9 cellular contexts compared by ENCODE assay signal in the genomic region with DNA sequence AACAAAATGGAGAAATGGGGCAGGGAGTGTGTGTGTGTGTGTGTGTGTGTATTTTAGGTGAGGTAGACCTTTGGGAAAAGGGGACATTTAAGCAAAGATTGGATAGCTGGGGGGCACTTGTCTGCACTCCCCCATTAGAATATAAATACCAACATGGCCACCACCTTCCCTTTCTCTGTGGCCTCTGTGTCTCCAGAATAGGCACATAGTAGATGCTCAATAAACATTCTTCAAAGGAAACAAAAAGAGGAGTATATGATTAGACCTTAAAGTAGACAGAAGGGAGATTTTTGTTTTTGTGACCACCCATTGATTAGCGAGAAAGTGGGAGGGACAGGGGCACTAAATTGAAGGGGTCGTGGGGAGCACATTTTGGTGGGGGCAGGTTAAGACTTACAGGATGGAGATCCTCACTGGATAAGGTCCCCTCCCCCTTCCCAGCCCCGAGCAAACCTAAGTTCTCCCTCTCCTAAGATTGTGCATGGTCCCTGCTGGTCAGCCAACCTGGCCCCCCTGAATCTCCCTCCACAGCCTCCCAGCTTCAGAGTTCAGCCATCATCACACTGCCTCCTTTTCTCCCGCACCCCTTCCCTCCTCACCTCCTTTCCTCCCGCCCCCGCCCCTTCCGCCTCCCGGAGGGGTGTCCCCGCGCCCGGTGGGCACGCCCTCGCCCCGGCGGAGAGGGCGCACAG. TPM values are rescaled to one million over a fixed set of nuclear protein-coding genes. Genes with fewer than 3 reads are reported as not detected.
DNase-seq lines count a peak whose midpoint lies in the region; ATAC-seq and TF ChIP-seq lines count a peak whose summit lies in the region.
"Had no signal": no experiment of that assay in that cellular context is flagged by ENCODE, and none has a peak within 500 bp of the region (broad histone marks: within the 10 kb centered on the region; RNA-seq: fewer than 3 reads in every experiment).

No MANE protein-coding gene starts in this region.

- no peak for DNase-seq in RWPE1 (ENCODE audit: low spot score)
- DNase-seq in esophagus squamous epithelium (lab: John Stamatoyannopoulos, UW) = no peak
- DNase-seq in osteoblast (ENCODE audit: insufficient read length, low spot score, missing footprints) = no peak
- no peak for DNase-seq in KBM-7
- DNase-seq in kidney glomerular epithelial cell (lab: John Stamatoyannopoulos, UW) = no peak
- no peak for DNase-seq in dedifferentiated amniotic fluid mesenchymal stem cell (ENCODE audit: extremely low spot score)
- DNase-seq: cortex of kidney had no signal

- H3K27me3 ChIP-seq in esophagus squamous epithelium (peaks cover 0 to 23% (median 0%) of the 10 kb centered on the region in 4 donors), osteoblast (ENCODE audit: insufficient read depth, low read length) (no peaks in the 10 kb centered on the region)

- peaks cover 0 to 43% (median 3%) of the 10 kb centered on the region in 3 donors for H3K4me1 ChIP-seq in esophagus squamous epithelium
- H3K4me1 ChIP-seq in osteoblast (ENCODE audit: insufficient read depth, low read length) = no peaks in the 10 kb centered on the region

- H3K9me3 ChIP-seq in esophagus squamous epithelium (no peaks in the 10 kb centered on the region), osteoblast (ENCODE audit: low read depth, low read length) (no peaks in the 10 kb centered on the region)

- no peaks in the 10 kb centered on the region for H4K20me1 ChIP-seq in osteoblast (ENCODE audit: insufficient read depth, low read length)

- peak overlapping the region; percentile 41 for H3K27ac ChIP-seq in C4-2B
- peak overlapping the region; percentile 72 for H3K27ac ChIP-seq in RWPE1
- peak overlapping the region; percentile 78 to 85 (median 82) for H3K27ac ChIP-seq in esophagus squamous epithelium
- H3K27ac ChIP-seq in osteoblast (ENCODE audit: low read depth, low read length) = no peak overlapping the region

- WGBS in esophagus squamous epithelium, 2 donors = 18 to 19% methylated on average over 4 to 5 of the region's 16 CpGs

- TF ChIP-seq CTCF in C4-2B (conservative IDR thresholded peaks at IDR 0.05) (no peak), RWPE1 (conservative IDR thresholded peaks at IDR 0.05; ENCODE audit: low read depth) (no peak), esophagus squamous epithelium (IDR thresholded peaks at IDR 0.05) (no peak), osteoblast (IDR thresholded peaks at IDR 0.05; ENCODE audit: extremely low read depth, low read depth, low read length) (no peak)

- H3K79me2 ChIP-seq in osteoblast (ENCODE audit: insufficient read depth, low read length) = no peaks in the 10 kb centered on the region

- POLR2A ChIA-PET in RWPE1 (lab: Yijun Ruan, JAX; ENCODE audit: low non-redundant PET) = no interaction called here

- peak overlapping the region; percentile 53 to 80 (median 60) for H3K4me3 ChIP-seq in esophagus squamous epithelium
- peak overlapping the region; percentile 60 for H3K4me3 ChIP-seq in osteoblast (ENCODE audit: insufficient read depth, low read length)

- no peak for TF ChIP-seq POLR2A in esophagus squamous epithelium (IDR thresholded peaks at IDR 0.05)

- ATAC-seq in GM19023 (IDR thresholded peaks at IDR 0.05; ENCODE audit: unreplicated experiment) = no peak

- intact Hi-C loops in esophagus squamous epithelium (cut with DNase I) = no loop called here

- no peak overlapping the region for H3K4me2 ChIP-seq in osteoblast (ENCODE audit: insufficient read depth, low read length)

- H3K36me3 ChIP-seq in esophagus squamous epithelium (no peaks in the 10 kb centered on the region), osteoblast (ENCODE audit: insufficient read depth, low read length) (no peaks in the 10 kb centered on the region)

- in situ Hi-C loops in KBM-7 (cut with MboI; ENCODE audit: low pct_unique_long_range_greater_than_20kb, low sequenced_read_pairs) = no loop called here

- H2AFZ ChIP-seq in osteoblast (ENCODE audit: low read length) = no peak overlapping the region

- CTCF ChIA-PET in RWPE1 (lab: Yijun Ruan, JAX) = no interaction called here

RNA-seq across cellular contexts. Expression of a gene that starts 0.5 kb away (rescaled TPM):
- total RNA-seq in esophagus squamous epithelium (10 to 100 TPM in 3 of 4 donors, 1 to 10 TPM in 1; 4.7 to 22.0 (median 12.9) TPM), osteoblast (3.5 and 3.6 TPM in 2 replicates)
